ENCODE assay signal across 13 cellular contexts in genomic region chr6:74731204-74731603, GRCh38.
DNase-seq lines count a peak whose midpoint lies in the region; ATAC-seq and TF ChIP-seq lines count a peak whose summit lies in the region.
"Had no signal": no experiment of that assay in that cellular context is flagged by ENCODE, and none has a peak within 500 bp of the region (broad histone marks: within the 10 kb centered on the region; RNA-seq: fewer than 3 reads in every experiment).

No MANE protein-coding gene starts in this region.

- peaks cover 9% of the 10 kb centered on the region for H3K4me1 ChIP-seq in mammary epithelial cell (ENCODE audit: insufficient read depth, low read length)
- H3K4me1 ChIP-seq in lower lobe of right lung = no peaks in the 10 kb centered on the region
- H3K4me1 ChIP-seq: psoas muscle had no signal

- intact Hi-C loops in mammary epithelial cell (cut with micrococcal nuclease) = no loop called here
- intact Hi-C loops in lower lobe of right lung (cut with DNase I) = no loop called here

- peak; percentile 32 to 56 for ATAC-seq in lower lobe of right lung
- no peak for ATAC-seq in GM19467 (IDR thresholded peaks at IDR 0.05; ENCODE audit: unreplicated experiment)
- ATAC-seq: psoas muscle had no signal

- no peaks in the 10 kb centered on the region for H4K20me1 ChIP-seq in mammary epithelial cell (ENCODE audit: insufficient read depth, low read length)

- peak; percentile 88 for DNase-seq in DMS153 treated with DMSO at 0.1 percent for 48 hours (lab: John Stamatoyannopoulos, UW; ENCODE audit: unreplicated experiment)
- DNase-seq in NCI-H345 (lab: John Stamatoyannopoulos, UW) = peak; percentile 77
- DNase-seq in mammary epithelial cell = peak; percentile 59
- DNase-seq in lower lobe of right lung = no peak
- DNase-seq in Kasumi-1 (lab: John Stamatoyannopoulos, UW) = no peak
- DNase-seq in KBM-7 = no peak
- DNase-seq in NCI-H2107 treated with DMSO at 0.1 percent for 48 hours (lab: John Stamatoyannopoulos, UW; ENCODE audit: unreplicated experiment) = no peak
- DNase-seq: activated naive CD8-positive, alpha-beta T cell treated with anti-CD3 and anti-CD28 coated beads, Interleukin-2, amount 10 ng/mL, durations not matched to agents 7 days and 5 days; cortex of kidney; DMS 273 treated with DMSO at 0.1 percent for 48 hours; NCI-H1436; psoas muscle had no signal

- in situ Hi-C loops in mammary epithelial cell (cut with MboI; ENCODE audit: low sequenced_read_pairs in 2 of 2) = no loop called here
- in situ Hi-C loops in KBM-7 (cut with MboI; ENCODE audit: low pct_unique_long_range_greater_than_20kb, low sequenced_read_pairs) = no loop called here

- peak overlapping the region; percentile 18 for H3K4me2 ChIP-seq in mammary epithelial cell (ENCODE audit: insufficient read depth, low read depth, low read length)

- WGBS in mammary epithelial cell (ENCODE audit: low coverage, missing lambda C conversion rate) = 0% methylated on average over 1 of the region's 2 CpGs

- H3K27me3 ChIP-seq in mammary epithelial cell (ENCODE audit: insufficient read depth, low read length) (no peaks in the 10 kb centered on the region), lower lobe of right lung (ENCODE audit: low read depth) (no peaks in the 10 kb centered on the region)

- CTCF ChIA-PET in mammary epithelial cell (lab: Charles Lee; ENCODE audit: low non-redundant PET) = no interaction called here

- H3K79me2 ChIP-seq in mammary epithelial cell (ENCODE audit: insufficient read depth, low read length) = no peaks in the 10 kb centered on the region

- H3K4me3 ChIP-seq in mammary epithelial cell (replicated peaks in 1 of 3; ENCODE audit: insufficient read depth in 1 of 3, low read depth in 2 of 3, low read length in 3 of 3) = no peak overlapping the region
- no peak overlapping the region for H3K4me3 ChIP-seq in lower lobe of right lung
- H3K4me3 ChIP-seq: psoas muscle had no signal

- TF ChIP-seq CTCF in mammary epithelial cell (conservative IDR thresholded peaks at IDR 0.05 in 1 of 2, IDR thresholded peaks at IDR 0.05 in 1 of 2; ENCODE audit: extremely low read depth in 1 of 2, insufficient read depth in 1 of 2, low read depth in 1 of 2, low read length in 2 of 2) = no peak
- no peak for TF ChIP-seq CTCF in lower lobe of right lung (IDR thresholded peaks at IDR 0.05)

- dilution Hi-C loops in mammary epithelial cell (cut with HindIII; ENCODE audit: low sequenced_read_pairs) = no loop called here

- no TSS peak for BruUV-seq in mammary epithelial cell (replicated peaks; lab: Mats Ljungman, UMichigan)

- peak overlapping the region; percentile 67 for H2AFZ ChIP-seq in mammary epithelial cell (ENCODE audit: low read depth, low read length)

- H3K36me3 ChIP-seq in mammary epithelial cell (ENCODE audit: insufficient read depth, low read length) (no peaks in the 10 kb centered on the region), lower lobe of right lung (no peaks in the 10 kb centered on the region)

- H3K9me3 ChIP-seq in mammary epithelial cell (replicated peaks; ENCODE audit: insufficient read depth, low read length) (no peaks in the 10 kb centered on the region), lower lobe of right lung (no peaks in the 10 kb centered on the region)
- H3K9me3 ChIP-seq: psoas muscle had no signal

- H3K27ac ChIP-seq in mammary epithelial cell (ENCODE audit: insufficient read depth, low read depth, low read length) (no peak overlapping the region), lower lobe of right lung (no peak overlapping the region)
- H3K27ac ChIP-seq: psoas muscle had no signal

- no peak overlapping the region for H3K9ac ChIP-seq in mammary epithelial cell (ENCODE audit: insufficient read depth, low read length)

Comparison
In these comparisons a context has a peak if more than half of its experiments do, and no peak if none do; other contexts are left out.
1. DNase-seq: peak in DMS153 treated with DMSO at 0.1 percent for 48 hours (single experiment), NCI-H345 (single experiment) and mammary epithelial cell (single experiment); none in lower lobe of right lung (single experiment), Kasumi-1 (0 of 2), KBM-7 (single experiment) and NCI-H2107 treated with DMSO at 0.1 percent for 48 hours (single experiment).